21 cellular contexts compared by ENCODE assay signal in genomic region chr12:114529956-114530355, GRCh38.
A peak's percentile ranks its signal among the peaks of the same experiment; 100 is the strongest.
DNase-seq lines count a peak whose midpoint lies in the region; ATAC-seq, FAIRE-seq and TF ChIP-seq lines count a peak whose summit lies in the region.
"Had no signal": no experiment of that assay in that cellular context is flagged by ENCODE, and none has a peak within 500 bp of the region (broad histone marks: within the 10 kb centered on the region; RNA-seq: fewer than 3 reads in every experiment).

No MANE protein-coding gene starts in this region.

- no peak overlapping the region for H2BK5ac ChIP-seq in trophoblast cell (ENCODE audit: low read depth, low read length, poor library complexity)

- no peaks in the 10 kb centered on the region for H3K27me3 ChIP-seq in trophoblast cell (ENCODE audit: insufficient read depth, low read length)

- H4K8ac ChIP-seq in trophoblast cell (ENCODE audit: low read depth, low read length), result no peak overlapping the region

- no peaks in the 10 kb centered on the region for H3K79me2 ChIP-seq in trophoblast cell (ENCODE audit: control insufficient read depth, insufficient read depth, low read length, poor library complexity)

- H2BK12ac ChIP-seq in trophoblast cell (ENCODE audit: low read length), result no peak overlapping the region

- H3K4ac ChIP-seq in trophoblast cell (ENCODE audit: low read depth, low read length), result no peak overlapping the region

- no peaks in the 10 kb centered on the region for H3K36me3 ChIP-seq in trophoblast cell (ENCODE audit: control insufficient read depth in 1 of 2, insufficient read depth in 2 of 2, low read length in 2 of 2)
- H3K36me3 ChIP-seq: BLaER1 treated with 17β-estradiol and CSF1 and Interleukin-3, amounts not matched to agents 10 nM and 100 nM had no signal

- no peak for ATAC-seq in HG03175 (IDR thresholded peaks at IDR 0.05; ENCODE audit: unreplicated experiment)
- ATAC-seq: GM23338, HCT116, K562 had no signal

- H3K4me3 ChIP-seq in AG10803 (ENCODE audit: low read length) (no peak overlapping the region), cardiac fibroblast (replicated peaks in 1 of 2; ENCODE audit: low read depth in 2 of 2, low read length in 2 of 2) (no peak overlapping the region), trophoblast cell (ENCODE audit: low read depth, low read length) (no peak overlapping the region)
- H3K4me3 ChIP-seq: BLaER1 treated with 17β-estradiol and CSF1 and Interleukin-3, amounts not matched to agents 10 nM and 100 nM; GM23338; K562 had no signal

- TF ChIP-seq CTCF in AG10803 (conservative IDR thresholded peaks at IDR 0.05; ENCODE audit: low read length), result no peak
- no peak for TF ChIP-seq CTCF in cardiac fibroblast (IDR thresholded peaks at IDR 0.05; ENCODE audit: low read depth, low read length)

- no peak overlapping the region for H3K14ac ChIP-seq in trophoblast cell (ENCODE audit: low read length)

- H3K9ac ChIP-seq in trophoblast cell (ENCODE audit: low read length), result no peak overlapping the region
- H3K9ac ChIP-seq: BLaER1 treated with 17β-estradiol and CSF1 and Interleukin-3, amounts not matched to agents 10 nM and 100 nM had no signal

- no CpG with 5 or more reads among the region's 2 CpGs for WGBS in trophoblast cell (ENCODE audit: extremely low coverage, insufficient coverage, insufficient read length)

- H3K27ac ChIP-seq in trophoblast cell (ENCODE audit: low read depth, low read length), result no peak overlapping the region
- H3K27ac ChIP-seq: BLaER1 treated with 17β-estradiol and CSF1 and Interleukin-3, amounts not matched to agents 10 nM and 100 nM had no signal

- H2BK120ac ChIP-seq in trophoblast cell (ENCODE audit: insufficient read depth, low read length, poor library complexity), result no peak overlapping the region

- no peak overlapping the region for H3K18ac ChIP-seq in trophoblast cell (ENCODE audit: low read length)

- no peaks in the 10 kb centered on the region for H3K79me1 ChIP-seq in trophoblast cell (ENCODE audit: low read length)

- H3K23ac ChIP-seq in trophoblast cell (ENCODE audit: low read length), result no peak overlapping the region

- no peak for FAIRE-seq in frontal cortex (lab: Jason Lieb, UNC)
- FAIRE-seq: GM12891, GM18507, HTR-8/SVneo, K562 had no signal

- H3K4me1 ChIP-seq in trophoblast cell (ENCODE audit: control insufficient read depth in 1 of 2, insufficient read depth in 2 of 2, low read length in 2 of 2), result no peaks in the 10 kb centered on the region

- H4K91ac ChIP-seq in trophoblast cell (ENCODE audit: low read depth, low read length), result no peak overlapping the region

- H3K9me3 ChIP-seq in trophoblast cell (ENCODE audit: insufficient read depth, low read depth, low read length), result no peaks in the 10 kb centered on the region
- H3K9me3 ChIP-seq: BLaER1 treated with 17β-estradiol and CSF1 and Interleukin-3, amounts not matched to agents 10 nM and 100 nM had no signal

- H2AK5ac ChIP-seq in trophoblast cell (ENCODE audit: low read length), result no peak overlapping the region

- peak; percentile 79 for DNase-seq in AG10803 (ENCODE audit: low read depth)
- DNase-seq in GM04503 (ENCODE audit: low read depth), result peak; percentile 24
- peak; percentile 5 to 24 for DNase-seq in cardiac fibroblast (ENCODE audit: low read depth in 2 of 2)
- peak; percentile 29 to 82 for DNase-seq in trophoblast cell
- DNase-seq in NCI-H82 treated with DMSO at 0.1 percent for 48 hours (lab: John Stamatoyannopoulos, UW; ENCODE audit: unreplicated experiment), result no peak
- no peak for DNase-seq in frontal cortex (ENCODE audit: low spot score in 2 of 2)
- DNase-seq: CD8-positive, alpha-beta memory T cell; COR-L47; DMS 273 treated with DMSO at 0.1 percent for 48 hours; GDM1; H7; HFFc6; IMR-90 had no signal

- H2AFZ ChIP-seq in trophoblast cell (ENCODE audit: insufficient read depth, low read length, poor library complexity), result no peak overlapping the region
- H2AFZ ChIP-seq: GM23338 had no signal

- no peak overlapping the region for H4K12ac ChIP-seq in trophoblast cell (ENCODE audit: low read depth, low read length)

- H3K4me2 ChIP-seq in trophoblast cell (ENCODE audit: low read length), result no peak overlapping the region
- H3K4me2 ChIP-seq: GM23338 had no signal

Comparison
In these comparisons a context has a peak if more than half of its experiments do, and no peak if none do; other contexts are left out.
1. DNase-seq: peak in AG10803 (single experiment), GM04503 (single experiment), cardiac fibroblast (2 of 2) and trophoblast cell (2 of 2); none in NCI-H82 treated with DMSO at 0.1 percent for 48 hours (single experiment) and frontal cortex (0 of 2).